9 cellular contexts compared by ENCODE assay signal in genomic region chr11:62853279-62853965, GRCh38. TPM values are rescaled to one million over a fixed set of nuclear protein-coding genes. Genes with fewer than 3 reads are reported as not detected.
DNase-seq lines count a peak whose midpoint lies in the region; ATAC-seq and TF ChIP-seq lines count a peak whose summit lies in the region.
"Had no signal": no experiment of that assay in that cellular context is flagged by ENCODE, and none has a peak within 500 bp of the region (broad histone marks: within the 10 kb centered on the region; RNA-seq: fewer than 3 reads in every experiment).

No MANE protein-coding gene starts in this region.

- H3K4me3 ChIP-seq in WERI-Rb-1 (ENCODE audit: low read depth, low read length) (peak overlapping the region; percentile 91), fibroblast of the aortic adventitia (ENCODE audit: low read depth, low read length) (peak overlapping the region; percentile 81)

- no peaks in the 10 kb centered on the region for H3K27me3 ChIP-seq in WERI-Rb-1 (ENCODE audit: insufficient read depth, low read depth, severe bottlenecking)

- peaks cover 49% of the 10 kb centered on the region for H3K36me3 ChIP-seq in WERI-Rb-1

- H3K27ac Mint-ChIP-seq in stimulated activated memory B cell treated with anti-CD40 and anti-IgM and Interleukin-4, amounts not matched to agents 10 μg/mL and 1 μg/mL and 100 μg/mL, for 72 hours: peak overlapping the region; percentile 93

- no peak for TF ChIP-seq CTCF in WERI-Rb-1 (IDR thresholded peaks at IDR 0.05; ENCODE audit: low read depth, low read length)
- TF ChIP-seq CTCF in fibroblast of the aortic adventitia (IDR thresholded peaks at IDR 0.05; ENCODE audit: insufficient read depth, low read length): no peak

- H3K27me3 Mint-ChIP-seq in stimulated activated memory B cell treated with anti-CD40 and anti-IgM and Interleukin-4, amounts not matched to agents 10 μg/mL and 1 μg/mL and 100 μg/mL, for 72 hours: no peaks in the 10 kb centered on the region

- peak; percentile 41 for DNase-seq in activated naive CD4-positive, alpha-beta T cell treated with Interleukin-2 at 50 U/mL for 16 hours
- no peak for DNase-seq in activated naive CD4-positive, alpha-beta T cell (lab: John Stamatoyannopoulos, UW)
- no peak for DNase-seq in WERI-Rb-1
- DNase-seq in fibroblast of the aortic adventitia (ENCODE audit: low read depth): no peak
- DNase-seq in AG08396 (ENCODE audit: low spot score): no peak

- peak overlapping the region; percentile 92 for H3K27ac ChIP-seq in WERI-Rb-1

- H3K4me1 Mint-ChIP-seq in stimulated activated memory B cell treated with anti-CD40 and anti-IgM and Interleukin-4, amounts not matched to agents 10 μg/mL and 1 μg/mL and 100 μg/mL, for 72 hours: peaks cover 68% of the 10 kb centered on the region

- H3K9me3 ChIP-seq in WERI-Rb-1 (ENCODE audit: severe bottlenecking): no peaks in the 10 kb centered on the region

- H3K9me3 Mint-ChIP-seq in stimulated activated memory B cell treated with anti-CD40 and anti-IgM and Interleukin-4, amounts not matched to agents 10 μg/mL and 1 μg/mL and 100 μg/mL, for 72 hours: no peaks in the 10 kb centered on the region

- no peak for ATAC-seq in stimulated activated memory B cell treated with anti-CD40 and anti-IgM and Interleukin-4, amounts not matched to agents 10 μg/mL and 1 μg/mL and 100 μg/mL, for 72 hours
- no peak for ATAC-seq in GM21367 (IDR thresholded peaks at IDR 0.05; ENCODE audit: unreplicated experiment)
- no peak for ATAC-seq in HG03565 (IDR thresholded peaks at IDR 0.05; ENCODE audit: unreplicated experiment)

- H3K4me3 Mint-ChIP-seq in stimulated activated memory B cell treated with anti-CD40 and anti-IgM and Interleukin-4, amounts not matched to agents 10 μg/mL and 1 μg/mL and 100 μg/mL, for 72 hours: peak overlapping the region; percentile 98

- H3K36me3 Mint-ChIP-seq in stimulated activated memory B cell treated with anti-CD40 and anti-IgM and Interleukin-4, amounts not matched to agents 10 μg/mL and 1 μg/mL and 100 μg/mL, for 72 hours: peaks cover 39% of the 10 kb centered on the region

RNA-seq across cellular contexts. Expression of gene WDR74, which starts 14.0 kb away (rescaled TPM):
- total RNA-seq in fibroblast of the aortic adventitia (ENCODE audit: low replicate concordance): 29.5 and 29.8 TPM in 2 replicates

RNA-seq across cellular contexts. Expression of gene TEX54, which starts 20.8 kb away (rescaled TPM):
- total RNA-seq in fibroblast of the aortic adventitia (ENCODE audit: low replicate concordance): 0.54 TPM in 1 of 2 replicates, not detected in the other
- total RNA-seq: mesenteric fat pad had no signal

RNA-seq across cellular contexts. Expression of gene STX5, which starts 21.6 kb away (rescaled TPM):
- total RNA-seq in fibroblast of the aortic adventitia (ENCODE audit: low replicate concordance): 20.4 and 42.8 TPM in 2 replicates

RNA-seq across cellular contexts. Expression of gene SLC3A2, which starts 27.3 kb away (rescaled TPM):
- total RNA-seq in fibroblast of the aortic adventitia (ENCODE audit: low replicate concordance): 174 and 179 TPM in 2 replicates

RNA-seq across cellular contexts. Expression of gene NXF1, which starts 48.2 kb away (rescaled TPM):
- total RNA-seq in fibroblast of the aortic adventitia (ENCODE audit: low replicate concordance): 27.8 and 77.6 TPM in 2 replicates
